Comparison of ENCODE assay signal across 10 cellular contexts in the genomic region with DNA sequence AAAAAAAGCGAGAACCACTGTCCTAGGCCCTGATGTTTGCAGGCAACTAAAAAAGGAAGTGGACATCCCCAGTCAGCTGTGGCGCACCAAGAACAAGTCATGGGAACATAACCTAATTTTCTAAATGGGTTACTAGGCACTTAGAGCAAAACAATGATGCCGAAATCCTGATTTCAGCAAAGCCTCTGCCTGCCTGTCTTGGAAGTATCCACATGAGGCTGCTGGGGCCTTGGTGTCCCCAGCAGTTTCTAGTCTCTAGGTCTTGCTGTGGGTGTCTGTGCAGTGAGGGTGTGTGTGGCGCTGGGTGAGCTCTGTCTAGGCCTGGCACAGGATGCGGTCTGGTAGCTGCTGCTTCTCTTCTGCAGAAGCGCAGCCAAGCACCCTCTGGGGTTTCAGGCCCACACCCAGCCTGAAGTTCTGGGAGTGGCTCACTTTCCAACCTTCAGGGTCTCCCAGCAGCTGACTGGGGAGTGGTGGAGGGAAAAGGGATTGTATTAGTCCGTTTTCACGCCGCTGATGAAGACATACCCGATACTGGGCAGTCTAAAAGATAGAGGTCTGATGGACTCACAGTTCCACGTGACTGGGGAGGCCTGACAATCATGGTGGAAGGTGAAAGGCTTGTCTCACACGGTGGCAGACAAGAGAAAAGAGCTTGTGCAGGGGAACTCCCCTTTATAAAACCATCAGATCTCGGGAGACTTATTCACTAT. TPM values are rescaled to one million over a fixed set of nuclear protein-coding genes. Genes with fewer than 3 reads are reported as not detected.
DNase-seq lines count a peak whose midpoint lies in the region; ATAC-seq and TF ChIP-seq lines count a peak whose summit lies in the region.
"Had no signal": no experiment of that assay in that cellular context is flagged by ENCODE, and none has a peak within 500 bp of the region (broad histone marks: within the 10 kb centered on the region; RNA-seq: fewer than 3 reads in every experiment).

No MANE protein-coding gene starts in this region.

- ATAC-seq in HG03196 (IDR thresholded peaks at IDR 0.05; ENCODE audit: unreplicated experiment) (peak; percentile 60), left lobe of liver (peak; percentile 23)

- no peak overlapping the region for H3K27ac ChIP-seq in tibial artery
- no peak overlapping the region for H3K27ac ChIP-seq in RWPE1

- H3K9me3 ChIP-seq in tibial artery: no peaks in the 10 kb centered on the region

- POLR2A ChIA-PET in RWPE1 (lab: Yijun Ruan, JAX; ENCODE audit: low non-redundant PET): no interaction called here

- no peaks in the 10 kb centered on the region for H3K27me3 ChIP-seq in tibial artery

- no peak overlapping the region for H3K4me3 ChIP-seq in tibial artery

- peaks cover 0 to 26% (median 0%) of the 10 kb centered on the region in 3 donors for H3K36me3 ChIP-seq in tibial artery

- intact Hi-C loops in tibial artery (cut with DNase I; ENCODE audit: low total_unique reads): no loop called here

- no peaks in the 10 kb centered on the region for H3K4me1 ChIP-seq in tibial artery

- CTCF ChIA-PET in RWPE1 (lab: Yijun Ruan, JAX): no interaction called here

- TF ChIP-seq CTCF in tibial artery (IDR thresholded peaks at IDR 0.05): no peak
- no peak for TF ChIP-seq CTCF in RWPE1 (conservative IDR thresholded peaks at IDR 0.05; ENCODE audit: low read depth)

- peak in 2 of 3 experiments; percentile 19 to 27 for DNase-seq in activated CD8-positive, alpha-beta memory T cell treated with anti-CD3 and anti-CD28 coated beads for 48 hours (ENCODE audit: low read depth in 2 of 3, low spot score in 2 of 3)
- no peak for DNase-seq in left lobe of liver (ENCODE audit: low spot score)
- peak; percentile 34 for DNase-seq in stimulated activated CD8-positive, alpha-beta memory T cell treated with anti-CD3 and anti-CD28 coated beads, Interleukin-7, amount 100 ng/mL, for 24 hours (ENCODE audit: low read depth)
- DNase-seq in tibial artery: no peak
- no peak for DNase-seq in RWPE1 (ENCODE audit: low spot score)
- no peak for DNase-seq in NCI-H1417 (lab: John Stamatoyannopoulos, UW)
- no peak for DNase-seq in NCI-H2227 treated with DMSO at 0.1 percent for 48 hours (lab: John Stamatoyannopoulos, UW)
- DNase-seq: occipital lobe had no signal

RNA-seq across cellular contexts. Expression of a gene that starts 21.1 kb away (rescaled TPM):
- total RNA-seq in left lobe of liver: not detected
- total RNA-seq: T-helper 2 cell treated with Interferon-gamma antibody and Interleukin-4, amounts not matched to agents 100 ng/mL and 5 ng/mL, for 36 hours had no signal

Comparison
In these comparisons a context has a peak if more than half of its experiments do, and no peak if none do; other contexts are left out.
1. DNase-seq: peak in activated CD8-positive, alpha-beta memory T cell treated with anti-CD3 and anti-CD28 coated beads for 48 hours (2 of 3) and stimulated activated CD8-positive, alpha-beta memory T cell treated with anti-CD3 and anti-CD28 coated beads, Interleukin-7, amount 100 ng/mL, for 24 hours (single experiment); none in left lobe of liver (single experiment), tibial artery (0 of 2), RWPE1 (single experiment), NCI-H1417 (0 of 3) and NCI-H2227 treated with DMSO at 0.1 percent for 48 hours (single experiment).